Comparison of ENCODE assay signal across 1 cellular context in the genomic region with DNA sequence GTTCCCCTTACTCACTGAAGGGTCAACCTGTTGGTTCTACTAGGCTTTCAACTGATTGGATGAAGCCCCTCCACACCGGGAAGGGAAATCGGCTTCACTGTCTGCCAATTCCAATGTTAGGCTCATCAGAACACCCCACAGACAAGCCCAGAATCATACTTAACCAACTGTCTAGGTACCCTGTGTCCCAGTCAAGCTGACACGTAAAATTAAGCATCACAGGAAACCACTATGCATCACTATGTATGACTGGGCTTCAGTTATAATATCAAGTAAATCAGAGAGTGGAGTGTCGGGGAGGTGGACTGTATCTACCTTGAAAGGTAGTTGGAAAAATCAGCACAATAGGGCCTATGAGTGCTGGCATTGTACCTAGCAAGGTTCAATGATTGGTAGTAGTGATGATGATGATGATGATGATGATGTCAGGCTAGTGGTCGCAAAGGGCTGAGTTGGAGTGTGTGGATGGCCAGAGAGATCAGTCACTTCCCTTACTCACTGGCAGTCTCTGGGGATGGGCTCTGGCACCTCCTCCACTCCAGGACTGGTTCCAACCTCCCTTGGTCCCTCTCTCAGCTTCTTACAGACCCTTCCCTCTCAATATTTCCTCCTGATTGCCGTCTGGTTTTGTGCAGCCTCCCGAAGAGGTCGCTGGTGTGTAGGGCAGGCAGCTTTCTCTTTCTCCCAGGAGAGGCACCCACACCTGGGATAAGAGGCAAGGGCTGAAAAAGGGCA.
TF ChIP-seq lines count a peak whose summit lies in the region.

No MANE protein-coding gene starts in this region.

TF ChIP-seq in GM23338, 12 proteins besides CTCF, POLR2A, EP300 and RAD21:
- no peak for TF ChIP-seq STAT1 (IDR thresholded peaks at IDR 0.05; ENCODE audit: unreplicated experiment)
TF ChIP-seq in GM23338: peak in this region for 0.
